In genomic region chr4:48490680-48491513, GRCh38 we compare ENCODE assay signal across 11 cellular contexts. TPM values are rescaled to one million over a fixed set of nuclear protein-coding genes. Genes with fewer than 3 reads are reported as not detected.
DNase-seq lines count a peak whose midpoint lies in the region; ATAC-seq and TF ChIP-seq lines count a peak whose summit lies in the region.
"Had no signal": no experiment of that assay in that cellular context is flagged by ENCODE, and none has a peak within 500 bp of the region (broad histone marks: within the 10 kb centered on the region; RNA-seq: fewer than 3 reads in every experiment).

No MANE protein-coding gene starts in this region.

- H3K4me1 ChIP-seq in HUES48 (ENCODE audit: control insufficient read depth, insufficient read depth, low read length) (peaks cover 16% of the 10 kb centered on the region), mammary epithelial cell (ENCODE audit: insufficient read depth, low read length) (peaks cover 9% of the 10 kb centered on the region)

- H3K27ac ChIP-seq in HUES48 (ENCODE audit: low read depth, low read length) (no peak overlapping the region), mammary epithelial cell (ENCODE audit: insufficient read depth, low read depth, low read length) (no peak overlapping the region)
- H3K27ac ChIP-seq: neutrophil had no signal

- H3K9me3 ChIP-seq in HUES48 (ENCODE audit: control insufficient read depth, insufficient read depth, low read length) (no peaks in the 10 kb centered on the region), mammary epithelial cell (replicated peaks; ENCODE audit: insufficient read depth, low read length) (no peaks in the 10 kb centered on the region)
- H3K9me3 ChIP-seq: neutrophil had no signal

- DNase-seq in mammary epithelial cell (no peak), left colon (peak; percentile 26 to 29), omental fat pad (ENCODE audit: low spot score) (no peak), ACHN (no peak)
- DNase-seq: DMS79 treated with DMSO at 0.1 percent for 48 hours, NCI-H1105 treated with DMSO at 0.1 percent for 48 hours had no signal

- no peaks in the 10 kb centered on the region for H3K9me3 Mint-ChIP-seq in stimulated activated naive CD8-positive, alpha-beta T cell treated with anti-CD3 and anti-CD28 coated beads, Interleukin-15, Interleukin-2, amounts not matched to agents 100 ng/mL and 50 ng/mL, for 24 hours

- no peaks in the 10 kb centered on the region for H3K79me2 ChIP-seq in mammary epithelial cell (ENCODE audit: insufficient read depth, low read length)

- CTCF ChIA-PET in mammary epithelial cell (lab: Charles Lee; ENCODE audit: low non-redundant PET), result no interaction called here

- no peaks in the 10 kb centered on the region for H3K4me1 Mint-ChIP-seq in stimulated activated naive CD8-positive, alpha-beta T cell treated with anti-CD3 and anti-CD28 coated beads, Interleukin-15, Interleukin-2, amounts not matched to agents 100 ng/mL and 50 ng/mL, for 24 hours (ENCODE audit: low read depth)

- peak overlapping the region; percentile 87 for H2AFZ ChIP-seq in mammary epithelial cell (ENCODE audit: low read depth, low read length)

- H3K27ac Mint-ChIP-seq in stimulated activated naive CD8-positive, alpha-beta T cell treated with anti-CD3 and anti-CD28 coated beads, Interleukin-15, Interleukin-2, amounts not matched to agents 100 ng/mL and 50 ng/mL, for 24 hours, result no peak overlapping the region

- peaks cover 54% of the 10 kb centered on the region for H3K27me3 ChIP-seq in HUES48 (ENCODE audit: control insufficient read depth, insufficient read depth, low read length)
- H3K27me3 ChIP-seq in mammary epithelial cell (ENCODE audit: insufficient read depth, low read length), result peaks cover 19% of the 10 kb centered on the region

- dilution Hi-C loops in mammary epithelial cell (cut with HindIII; ENCODE audit: low sequenced_read_pairs), result no loop called here

- H3K36me3 Mint-ChIP-seq in stimulated activated naive CD8-positive, alpha-beta T cell treated with anti-CD3 and anti-CD28 coated beads, Interleukin-15, Interleukin-2, amounts not matched to agents 100 ng/mL and 50 ng/mL, for 24 hours (ENCODE audit: low read depth), result no peaks in the 10 kb centered on the region

- TF ChIP-seq CTCF in mammary epithelial cell (conservative IDR thresholded peaks at IDR 0.05 in 1 of 2, IDR thresholded peaks at IDR 0.05 in 1 of 2; ENCODE audit: extremely low read depth in 1 of 2, insufficient read depth in 1 of 2, low read depth in 1 of 2, low read length in 2 of 2) (no peak), omental fat pad (IDR thresholded peaks at IDR 0.05) (no peak)

- no TSS peak for BruUV-seq in mammary epithelial cell (replicated peaks; lab: Mats Ljungman, UMichigan)

- in situ Hi-C loops in mammary epithelial cell (cut with MboI; ENCODE audit: low sequenced_read_pairs in 2 of 2) (loop anchor here in 1 of 2 donors (25.0 kb wide), 1 partner anchor 179 kb away; no protein-coding TSS in a partner anchor), ACHN (cut with HindIII; ENCODE audit: low pct_ligation_motif_present, low pct_unique_long_range_greater_than_20kb, low sequenced_read_pairs) (no loop called here)

- H4K20me1 ChIP-seq in mammary epithelial cell (ENCODE audit: insufficient read depth, low read length), result no peaks in the 10 kb centered on the region

- peak; percentile 62 for ATAC-seq in left colon
- no peak for ATAC-seq in GM21447 (IDR thresholded peaks at IDR 0.05; ENCODE audit: unreplicated experiment)
- no peak for ATAC-seq in omental fat pad (ENCODE audit: low FRiP score)

- 45% methylated on average over 21 of the region's 104 CpGs for WGBS in mammary epithelial cell (ENCODE audit: low coverage, missing lambda C conversion rate)

- H3K9ac ChIP-seq in HUES48 (ENCODE audit: low read depth, low read length) (no peak overlapping the region; the same call in 1 of the 2 replicates), mammary epithelial cell (ENCODE audit: insufficient read depth, low read length) (no peak overlapping the region)

- no peaks in the 10 kb centered on the region for H3K36me3 ChIP-seq in HUES48 (ENCODE audit: control insufficient read depth, insufficient read depth, low read length)
- H3K36me3 ChIP-seq in mammary epithelial cell (ENCODE audit: insufficient read depth, low read length), result no peaks in the 10 kb centered on the region
- H3K36me3 ChIP-seq: neutrophil had no signal

- peak overlapping the region; percentile 88 for H3K4me2 ChIP-seq in mammary epithelial cell (ENCODE audit: insufficient read depth, low read depth, low read length)

- intact Hi-C loops in mammary epithelial cell (cut with micrococcal nuclease) (no loop called here), left colon (cut with DNase I, micrococcal nuclease) (no loop called here)

- H3K4me3 ChIP-seq in HUES48 (ENCODE audit: low read depth, low read length), result peak overlapping the region; percentile 58; the same call in 1 of the 2 replicates
- peak overlapping the region in 1 of 3 experiments; percentile 40 for H3K4me3 ChIP-seq in mammary epithelial cell (replicated peaks in 1 of 3; ENCODE audit: insufficient read depth in 1 of 3, low read depth in 2 of 3, low read length in 3 of 3)

- H3K4me3 Mint-ChIP-seq in stimulated activated naive CD8-positive, alpha-beta T cell treated with anti-CD3 and anti-CD28 coated beads, Interleukin-15, Interleukin-2, amounts not matched to agents 100 ng/mL and 50 ng/mL, for 24 hours, result peak overlapping the region; percentile 26

- H3K27me3 Mint-ChIP-seq in stimulated activated naive CD8-positive, alpha-beta T cell treated with anti-CD3 and anti-CD28 coated beads, Interleukin-15, Interleukin-2, amounts not matched to agents 100 ng/mL and 50 ng/mL, for 24 hours, result peaks cover 52% of the 10 kb centered on the region

RNA-seq across cellular contexts. Expression of gene ZAR1, which starts 0.8 kb away (rescaled TPM):
- not detected for total RNA-seq in mammary epithelial cell
- not detected for polyA plus RNA-seq in mammary epithelial cell
- polyA minus RNA-seq in mammary epithelial cell, result not detected
- total RNA-seq in left colon, result not detected
- not detected for total RNA-seq in omental fat pad
- total RNA-seq: chondrocyte had no signal

RNA-seq across cellular contexts. Expression of gene SLC10A4, which starts 7.8 kb away (rescaled TPM):
- total RNA-seq in mammary epithelial cell (under 1 TPM; 0.17 to 0.21 TPM), left colon (under 1 TPM; 0.20 to 0.27 TPM), omental fat pad (under 1 TPM in 3 of 4 donors, not detected in 1; 0.19 to 0.72 (median 0.25) TPM)
- not detected for polyA plus RNA-seq in mammary epithelial cell
- not detected for polyA minus RNA-seq in mammary epithelial cell
- total RNA-seq: chondrocyte had no signal

Comparison
In these comparisons a context has a peak if more than half of its experiments do, and no peak if none do; other contexts are left out.
1. DNase-seq: peak in left colon (2 of 2); none in mammary epithelial cell (single experiment), omental fat pad (single experiment) and ACHN (single experiment).